8 cellular contexts compared by ENCODE assay signal in the genomic region with DNA sequence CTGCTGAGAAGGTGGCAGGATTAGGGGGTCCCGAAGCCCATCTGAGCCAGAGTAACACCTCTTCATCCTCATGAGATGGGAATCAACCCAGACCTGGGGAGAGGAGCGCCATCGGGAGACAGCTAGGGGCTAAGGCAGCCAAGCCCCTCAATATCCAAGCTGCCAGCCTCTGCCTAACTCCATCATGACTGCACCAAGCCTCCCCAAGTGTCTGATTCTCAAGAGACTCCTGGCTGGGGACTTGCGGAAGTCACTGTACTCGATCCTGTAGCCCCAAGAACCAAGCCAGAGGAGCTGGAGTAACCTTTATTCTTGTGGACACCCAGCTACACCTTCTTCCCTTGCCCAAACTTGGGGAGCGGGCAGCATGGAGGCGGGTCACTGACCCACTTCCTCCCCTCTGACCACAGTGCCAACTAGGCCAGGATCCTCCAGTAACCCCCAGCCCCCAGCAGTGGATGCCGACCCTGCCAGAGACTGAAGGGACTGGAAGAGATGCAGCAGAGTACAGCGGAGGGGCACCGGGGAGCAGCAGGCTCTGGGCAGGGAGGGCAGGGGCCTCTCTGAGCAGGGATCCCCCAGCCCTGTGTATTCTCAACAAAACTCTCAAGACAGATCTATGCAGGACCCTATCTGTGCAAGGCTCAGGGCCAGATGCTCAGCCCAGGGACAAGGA. TPM values are rescaled to one million over a fixed set of nuclear protein-coding genes. Genes with fewer than 3 reads are reported as not detected.
A peak's percentile ranks its signal among the peaks of the same experiment; 100 is the strongest.
DNase-seq lines count a peak whose midpoint lies in the region; ATAC-seq and TF ChIP-seq lines count a peak whose summit lies in the region.

No MANE protein-coding gene starts in this region.

- TF ChIP-seq CTCF in right atrium auricular region (IDR thresholded peaks at IDR 0.05) (no peak), brain microvascular endothelial cell (IDR thresholded peaks at IDR 0.05; ENCODE audit: low read depth, low read length, missing control alignments) (no peak), vagina (IDR thresholded peaks at IDR 0.05) (no peak)

- in situ Hi-C loops in brain microvascular endothelial cell (cut with HindIII; ENCODE audit: low pct_ligation_motif_present, low sequenced_read_pairs), result no loop called here

- TF ChIP-seq POLR2A in vagina (IDR thresholded peaks at IDR 0.05), result no peak

- H3K9me3 ChIP-seq in right atrium auricular region, result no peaks in the 10 kb centered on the region
- H3K9me3 ChIP-seq in muscle layer of colon (ENCODE audit: low read length), result no peaks in the 10 kb centered on the region
- H3K9me3 ChIP-seq in vagina, result no peaks in the 10 kb centered on the region

- intact Hi-C loops in Right ventricle myocardium inferior (cut with DNase I) (loop anchor here (5.0 kb wide), 1 partner anchor 38 kb away; the partner anchor contains the start of gene G6PC3), vagina (cut with DNase I) (no loop called here)

- peak overlapping the region; percentile 97 for H3K27ac ChIP-seq in right atrium auricular region
- H3K27ac ChIP-seq in brain microvascular endothelial cell, result no peak overlapping the region
- H3K27ac ChIP-seq in muscle layer of colon (ENCODE audit: low read depth, low read length), result peak overlapping the region; percentile 68
- H3K27ac ChIP-seq in vagina, result peak overlapping the region; percentile 96

- H3K9ac ChIP-seq in muscle layer of colon (ENCODE audit: low read length), result peak overlapping the region; percentile 28

- DNase-seq in right atrium auricular region (ENCODE audit: low spot score) (no peak), Right ventricle myocardium inferior (ENCODE audit: missing footprints) (no peak), brain microvascular endothelial cell (no peak), vagina (ENCODE audit: extremely low spot score in 2 of 2) (peak in 1 of 2 donors; percentile 46), HT-29 (ENCODE audit: low spot score) (no peak), NCI-H2171 treated with DMSO at 0.1 percent for 48 hours (lab: John Stamatoyannopoulos, UW) (no peak)

- H3K4me1 ChIP-seq in right atrium auricular region (peaks cover 0 to 96% of the 10 kb centered on the region in 2 donors), muscle layer of colon (ENCODE audit: insufficient read depth, low read length) (peaks cover 78% of the 10 kb centered on the region), vagina (peaks cover 96% of the 10 kb centered on the region)

- ATAC-seq in Right ventricle myocardium inferior (no peak), HG03378 (IDR thresholded peaks at IDR 0.05; ENCODE audit: unreplicated experiment) (no peak)

- H3K4me3 ChIP-seq in right atrium auricular region, result peak overlapping the region; percentile 51 to 57
- H3K4me3 ChIP-seq in brain microvascular endothelial cell (ENCODE audit: low read depth, low read length), result peak overlapping the region; percentile 15
- H3K4me3 ChIP-seq in muscle layer of colon (ENCODE audit: low read depth in 1 of 2, low read length in 2 of 2), result peak overlapping the region; percentile 2 to 52
- peak overlapping the region; percentile 17 to 42 for H3K4me3 ChIP-seq in vagina

- peaks cover 9% of the 10 kb centered on the region for H3K36me3 ChIP-seq in right atrium auricular region
- H3K36me3 ChIP-seq in brain microvascular endothelial cell (replicated peaks), result no peaks in the 10 kb centered on the region
- H3K36me3 ChIP-seq in muscle layer of colon (ENCODE audit: insufficient read depth, low read length), result peaks cover 18% of the 10 kb centered on the region
- peaks cover 0 to 15% of the 10 kb centered on the region in 2 donors for H3K36me3 ChIP-seq in vagina

- H3K27me3 ChIP-seq in right atrium auricular region, result no peaks in the 10 kb centered on the region
- no peaks in the 10 kb centered on the region for H3K27me3 ChIP-seq in brain microvascular endothelial cell (replicated peaks)
- no peaks in the 10 kb centered on the region for H3K27me3 ChIP-seq in muscle layer of colon (ENCODE audit: control insufficient read depth in 1 of 2, insufficient read depth in 2 of 2, low read length in 2 of 2)
- no peaks in the 10 kb centered on the region for H3K27me3 ChIP-seq in vagina

RNA-seq across cellular contexts. Expression of gene HDAC5, which starts 13.3 kb away (rescaled TPM):
- total RNA-seq in right atrium auricular region (100 to 1,000 TPM in 1 of 2 donors, 10 to 100 TPM in 1; 80.0 to 138 TPM), Right ventricle myocardium inferior (67.5 TPM), vagina (86.9 TPM)
- total RNA-seq in HT-29 (2014; rRNA removed; shearing (Covaris generic)), result 54.8 and 56.3 TPM in 2 replicates

RNA-seq across cellular contexts. Expression of gene HROB, which starts 31.6 kb away (rescaled TPM):
- total RNA-seq in right atrium auricular region (under 1 TPM; 0.59 to 0.94 TPM), Right ventricle myocardium inferior (2.0 TPM), vagina (2.0 TPM)
- total RNA-seq in HT-29 (2014; rRNA removed; shearing (Covaris generic)), result 5.8 and 7.8 TPM in 2 replicates

RNA-seq across cellular contexts. Expression of gene G6PC3, which starts 39.6 kb away (rescaled TPM):
- total RNA-seq in right atrium auricular region (10 to 100 TPM; 36.0 to 41.1 TPM), Right ventricle myocardium inferior (30.4 TPM), vagina (44.0 TPM)
- total RNA-seq in HT-29 (2014; rRNA removed; shearing (Covaris generic)), result 64.6 and 74.2 TPM in 2 replicates

RNA-seq across cellular contexts. Expression of gene LSM12, which starts 43.7 kb away (rescaled TPM):
- total RNA-seq in right atrium auricular region, result 10 to 100 TPM; 36.8 to 41.3 TPM
- total RNA-seq in Right ventricle myocardium inferior, result 47.6 TPM
- 27.3 TPM for total RNA-seq in vagina
- 38.9 and 50.0 TPM in 2 replicates for total RNA-seq in HT-29 (2014; rRNA removed; shearing (Covaris generic))
